In the genomic region with DNA sequence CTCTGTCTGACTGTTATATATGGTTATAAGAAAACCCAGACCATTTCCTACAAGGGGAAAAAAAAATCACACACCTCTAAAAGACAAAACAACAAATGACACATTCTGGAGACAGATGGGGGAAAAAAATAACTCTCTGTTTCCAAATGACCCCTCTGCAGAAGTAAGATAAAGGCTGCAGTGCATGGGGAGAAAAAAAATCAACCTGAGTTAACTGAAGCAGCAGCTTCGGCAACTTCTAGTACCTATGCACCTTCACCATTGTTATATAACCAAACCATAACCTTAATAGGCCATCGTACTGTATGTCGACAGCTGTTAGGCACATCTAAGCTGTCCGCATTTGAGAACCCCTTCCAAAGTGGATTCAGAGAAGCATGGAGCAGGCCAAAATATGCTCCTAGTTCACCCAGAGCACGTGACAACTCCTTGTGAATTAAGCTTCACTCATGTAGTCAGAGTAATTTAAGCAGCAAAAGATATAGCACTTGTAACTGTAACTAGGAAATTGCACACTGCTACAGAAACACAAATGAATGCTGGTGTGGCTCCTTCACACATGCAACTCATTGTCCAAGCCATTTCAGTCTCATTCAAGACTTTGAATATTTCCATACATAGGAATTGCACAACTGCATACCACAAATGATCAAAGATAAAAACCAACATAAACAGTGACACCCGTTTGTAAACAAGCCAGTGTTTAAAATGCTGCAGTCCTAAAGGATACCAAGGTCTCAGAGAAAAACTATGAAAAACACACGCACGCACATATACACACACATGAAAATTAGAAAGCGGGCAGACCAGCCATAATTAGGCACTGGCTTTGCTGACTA, we compare ENCODE assay signal across 8 cellular contexts. TPM values are rescaled to one million over a fixed set of nuclear protein-coding genes. Genes with fewer than 3 reads are reported as not detected.
DNase-seq lines count a peak whose midpoint lies in the region; ATAC-seq and TF ChIP-seq lines count a peak whose summit lies in the region.

No MANE protein-coding gene starts in this region.

- H3K27me3 ChIP-seq in CD4-positive, CD25-positive, alpha-beta regulatory T cell (ENCODE audit: control insufficient read depth, insufficient read depth, low read length): no peaks in the 10 kb centered on the region
- H3K27me3 ChIP-seq in body of pancreas (no peaks in the 10 kb centered on the region), testis (no peaks in the 10 kb centered on the region)

- H3K27ac ChIP-seq in CD4-positive, CD25-positive, alpha-beta regulatory T cell (ENCODE audit: insufficient read depth, low read length, poor library complexity, severe bottlenecking): peak overlapping the region; percentile 80
- H3K27ac ChIP-seq in body of pancreas: peak overlapping the region in 3 of 4 donors; percentile 98 to 99 (median 98)
- peak overlapping the region; percentile 26 for H3K27ac ChIP-seq in mesodermal cell (ENCODE audit: low read depth, low read length, severe bottlenecking)
- peak overlapping the region in 1 of 2 donors; percentile 98 for H3K27ac ChIP-seq in testis

- WGBS in body of pancreas, 2 donors: 24 to 30% methylated on average over 9 of the region's 9 CpGs
- WGBS in mesodermal cell (ENCODE audit: insufficient coverage in 2 of 2), 2 experiments: 78 to 93% methylated on average over 5 to 8 of the region's 9 CpGs
- 55 to 60% methylated on average over 9 of the region's 9 CpGs for WGBS in testis, 2 donors

- peaks cover 14% of the 10 kb centered on the region for H3K27me3 Mint-ChIP-seq in CD4-positive, CD25-positive, alpha-beta regulatory T cell

- H3K9me3 ChIP-seq in CD4-positive, CD25-positive, alpha-beta regulatory T cell (ENCODE audit: control insufficient read depth in 2 of 2, low read length in 2 of 2): no peaks in the 10 kb centered on the region
- H3K9me3 ChIP-seq in body of pancreas: no peaks in the 10 kb centered on the region
- H3K9me3 ChIP-seq in mesodermal cell (ENCODE audit: control insufficient read depth, low read length): no peaks in the 10 kb centered on the region
- no peaks in the 10 kb centered on the region for H3K9me3 ChIP-seq in testis

- intact Hi-C loops in body of pancreas (cut with DNase I): no loop called here
- intact Hi-C loops in testis (cut with DNase I; ENCODE audit: low total_unique reads): no loop called here

- TF ChIP-seq CTCF in body of pancreas (IDR thresholded peaks at IDR 0.05) (no peak), testis (IDR thresholded peaks at IDR 0.05) (no peak)

- peaks cover 27 to 72% (median 58%) of the 10 kb centered on the region in 4 donors for H3K4me1 Mint-ChIP-seq in CD4-positive, CD25-positive, alpha-beta regulatory T cell

- H3K9me3 Mint-ChIP-seq in CD4-positive, CD25-positive, alpha-beta regulatory T cell: peaks cover 0 to 5% (median 2%) of the 10 kb centered on the region in 7 donors

- H3K36me3 ChIP-seq in CD4-positive, CD25-positive, alpha-beta regulatory T cell (ENCODE audit: control insufficient read depth, insufficient read depth, low read length): peaks cover 2% of the 10 kb centered on the region
- H3K36me3 ChIP-seq in body of pancreas (replicated peaks in 1 of 2; ENCODE audit: insufficient read depth in 1 of 2, low read depth in 2 of 2): no peaks in the 10 kb centered on the region
- peaks cover 5% of the 10 kb centered on the region for H3K36me3 ChIP-seq in mesodermal cell (ENCODE audit: control insufficient read depth, insufficient read depth, low read length)
- H3K36me3 ChIP-seq in testis (ENCODE audit: low read depth, missing control alignments): no peaks in the 10 kb centered on the region

- peak overlapping the region; percentile 88 for H3K4me3 ChIP-seq in CD4-positive, CD25-positive, alpha-beta regulatory T cell (ENCODE audit: low read depth, low read length)
- H3K4me3 ChIP-seq in body of pancreas: no peak overlapping the region
- peak overlapping the region; percentile 84 for H3K4me3 ChIP-seq in mesodermal cell (ENCODE audit: extremely low read depth, insufficient read depth, low read length, poor library complexity, severe bottlenecking)
- no peak overlapping the region for H3K4me3 ChIP-seq in testis

- H3K4me1 ChIP-seq in CD4-positive, CD25-positive, alpha-beta regulatory T cell (ENCODE audit: control insufficient read depth, insufficient read depth, low read length, poor library complexity, severe bottlenecking): peaks cover 54% of the 10 kb centered on the region
- H3K4me1 ChIP-seq in body of pancreas (peaks cover 62% of the 10 kb centered on the region), mesodermal cell (ENCODE audit: control insufficient read depth, insufficient read depth, low read length, poor library complexity, severe bottlenecking) (peaks cover 34% of the 10 kb centered on the region), testis (peaks cover 36% of the 10 kb centered on the region)

- peak in 1 of 3 donors; percentile 25 for DNase-seq in CD4-positive, CD25-positive, alpha-beta regulatory T cell
- DNase-seq in M059J (ENCODE audit: low read depth): peak; percentile 31
- DNase-seq in body of pancreas: no peak
- DNase-seq in testis: no peak
- DNase-seq in activated effector memory CD4-positive, alpha-beta T cell treated with Interleukin-2 at 50 U/mL for 16 hours: no peak

- peak overlapping the region; percentile 86 to 99 (median 96) for H3K4me3 Mint-ChIP-seq in CD4-positive, CD25-positive, alpha-beta regulatory T cell

- no peak for ATAC-seq in CD4-positive, CD25-positive, alpha-beta regulatory T cell (ENCODE audit: low read depth in 2 of 2)
- ATAC-seq in body of pancreas: no peak
- ATAC-seq in GM21825 (IDR thresholded peaks at IDR 0.05; ENCODE audit: unreplicated experiment): no peak
- ATAC-seq in HG03457 (IDR thresholded peaks at IDR 0.05; ENCODE audit: unreplicated experiment): no peak

- peak overlapping the region; percentile 94 to 99 (median 97) for H3K27ac Mint-ChIP-seq in CD4-positive, CD25-positive, alpha-beta regulatory T cell

- peaks cover 14% of the 10 kb centered on the region for H3K36me3 Mint-ChIP-seq in CD4-positive, CD25-positive, alpha-beta regulatory T cell

- TF ChIP-seq POLR2A in body of pancreas (IDR thresholded peaks at IDR 0.05): no peak
- TF ChIP-seq POLR2A in testis (IDR thresholded peaks at IDR 0.05): no peak

RNA-seq across cellular contexts. Expression of a gene that starts 2.7 kb away (rescaled TPM):
- 55.2 TPM for total RNA-seq in CD4-positive, CD25-positive, alpha-beta regulatory T cell
- 1 to 10 TPM; 7.0 to 9.8 (median 9.0) TPM for polyA plus RNA-seq in CD4-positive, CD25-positive, alpha-beta regulatory T cell
- total RNA-seq in M059J (2014; rRNA removed; shearing (Covaris generic)): 9.6 and 11.0 TPM in 2 replicates
- total RNA-seq in body of pancreas (10 to 100 TPM; 24.1 to 46.1 TPM), testis (100 to 1,000 TPM; 123 to 125 TPM)
- 12.7 TPM for polyA plus RNA-seq in mesodermal cell (2013, experiment 1 of 2)
- polyA plus RNA-seq in mesodermal cell (2013, experiment 2 of 2): 12.5 TPM
- 112 TPM for polyA plus RNA-seq in testis (ENCODE audit: insufficient read depth, low read depth, low replicate concordance)

RNA-seq across cellular contexts. Expression of a gene that starts 48.6 kb away (rescaled TPM):
- 43.3 TPM for total RNA-seq in CD4-positive, CD25-positive, alpha-beta regulatory T cell
- polyA plus RNA-seq in CD4-positive, CD25-positive, alpha-beta regulatory T cell: 10 to 100 TPM; 15.0 to 24.1 (median 16.9) TPM
- total RNA-seq in M059J (2014; rRNA removed; shearing (Covaris generic)): 104 and 152 TPM in 2 replicates
- total RNA-seq in body of pancreas (10 to 100 TPM; 30.0 to 44.9 TPM), testis (100 to 1,000 TPM; 150 to 156 TPM)
- 65.6 TPM for polyA plus RNA-seq in mesodermal cell (2013, experiment 1 of 2)
- polyA plus RNA-seq in mesodermal cell (2013, experiment 2 of 2): 65.0 TPM
- polyA plus RNA-seq in testis (ENCODE audit: insufficient read depth, low read depth, low replicate concordance): 66.5 TPM

Comparison
In these comparisons a context has a peak if more than half of its experiments do, and no peak if none do; other contexts are left out.
1. H3K4me3 ChIP-seq: peak in CD4-positive, CD25-positive, alpha-beta regulatory T cell (single experiment) and mesodermal cell (single experiment); none in body of pancreas (0 of 2) and testis (0 of 2).